In the genomic region with DNA sequence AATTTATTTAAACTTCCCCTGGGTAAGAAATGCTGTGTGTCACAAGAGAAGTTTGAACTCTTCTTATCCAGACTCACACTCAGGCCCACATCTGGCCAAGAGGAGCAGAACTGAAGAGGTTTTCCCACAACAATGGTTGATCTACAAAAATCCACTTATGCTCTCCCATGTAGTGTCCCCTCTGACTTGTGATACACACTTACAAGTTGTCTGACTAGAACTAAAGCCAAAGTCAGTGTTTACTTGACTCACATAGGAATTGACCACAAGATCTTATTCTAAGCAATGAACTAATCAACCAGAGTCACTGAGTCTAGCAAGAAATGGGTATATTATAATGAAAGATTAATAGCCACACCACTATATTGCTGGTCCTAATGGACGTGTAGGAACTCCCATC, we compare ENCODE assay signal across 27 cellular contexts.
"Had no signal": no experiment of that assay in that cellular context is flagged by ENCODE, and none has a peak within 500 bp of the region (broad histone marks: within the 10 kb centered on the region; RNA-seq: fewer than 3 reads in every experiment).

No MANE protein-coding gene starts in this region.

- H3K9me3 ChIP-seq: colonic mucosa, psoas muscle, stomach, thoracic aorta, transverse colon had no signal

- H3K4me3 Mint-ChIP-seq: endodermal cell; immature natural killer cell; natural killer cell treated with Interleukin-12 subunit alpha and Interleukin-12 subunit beta and Interleukin-15 and Interleukin-18, amount 100 ng/mL, for 72 hours; neural progenitor cell had no signal

- H3K4me3 ChIP-seq: colonic mucosa, lung, neural progenitor cell, psoas muscle, spleen, stomach, thoracic aorta, transverse colon had no signal

- H3K27ac Mint-ChIP-seq: endodermal cell, neural progenitor cell had no signal

- H3K27me3 Mint-ChIP-seq: natural killer cell treated with Interleukin-12 subunit alpha and Interleukin-12 subunit beta and Interleukin-15 and Interleukin-18, amount 100 ng/mL, for 72 hours had no signal

- DNase-seq: colonic mucosa; effector CD4-positive, alpha-beta T cell; endodermal cell; erythroblast; foreskin keratinocyte; immature natural killer cell; kidney; left colon; left ventricle myocardium superior; occipital lobe; psoas muscle; retina; spleen; stimulated activated CD4-positive, alpha-beta T cell treated with anti-CD3 and anti-CD28 coated beads, Interleukin-15, amount 100 ng/mL, for 24 hours; stimulated activated CD4-positive, alpha-beta T cell treated with anti-CD3 and anti-CD28 coated beads, Interleukin-1b, Interleukin-23, amount 100 ng/mL, for 48 hours; stimulated activated CD4-positive, alpha-beta T cell treated with anti-CD3 and anti-CD28 coated beads, Interleukin-4, amount 100 ng/mL, for 4 hours; stimulated activated naive CD4-positive, alpha-beta T cell; stomach; substantia nigra; transverse colon had no signal

- H3K4me1 ChIP-seq: colonic mucosa, foreskin keratinocyte, parathyroid adenoma, psoas muscle had no signal

- H3K36me3 ChIP-seq: colonic mucosa, neural progenitor cell, stomach, thoracic aorta, transverse colon had no signal

- H3K79me2 ChIP-seq: parathyroid adenoma had no signal

- FAIRE-seq: endothelial cell of umbilical vein had no signal

- H3K4me2 ChIP-seq: neural progenitor cell had no signal

- ATAC-seq: foreskin keratinocyte; left colon; left ventricle myocardium superior; natural killer cell treated with Interleukin-12 subunit alpha and Interleukin-12 subunit beta and Interleukin-15 and Interleukin-18, amount 100 ng/mL, for 72 hours; psoas muscle; sciatic nerve had no signal

- H3K9ac ChIP-seq: neural progenitor cell, parathyroid adenoma had no signal

- H3K9me3 Mint-ChIP-seq: endodermal cell; natural killer cell treated with Interleukin-12 subunit alpha and Interleukin-12 subunit beta and Interleukin-15 and Interleukin-18, amount 100 ng/mL, for 72 hours had no signal

- H3K27ac ChIP-seq: colonic mucosa, foreskin keratinocyte, neural progenitor cell, parathyroid adenoma, psoas muscle, stomach, thoracic aorta, transverse colon had no signal

- H3K27me3 ChIP-seq: colonic mucosa, foreskin keratinocyte, neural progenitor cell, spleen, stomach, transverse colon had no signal
